1 cellular context compared by ENCODE assay signal in genomic region chr2:129400825-129401224, GRCh38.
TF ChIP-seq lines count a peak whose summit lies in the region.

No MANE protein-coding gene starts in this region.

TF ChIP-seq in Ishikawa, 13 proteins besides CTCF, POLR2A, EP300 and RAD21 (continued from another document):
- TF ChIP-seq, protein P1, sequence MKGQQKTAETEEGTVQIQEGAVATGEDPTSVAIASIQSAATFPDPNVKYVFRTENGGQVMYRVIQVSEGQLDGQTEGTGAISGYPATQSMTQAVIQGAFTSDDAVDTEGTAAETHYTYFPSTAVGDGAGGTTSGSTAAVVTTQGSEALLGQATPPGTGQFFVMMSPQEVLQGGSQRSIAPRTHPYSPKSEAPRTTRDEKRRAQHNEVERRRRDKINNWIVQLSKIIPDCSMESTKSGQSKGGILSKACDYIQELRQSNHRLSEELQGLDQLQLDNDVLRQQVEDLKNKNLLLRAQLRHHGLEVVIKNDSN (IDR thresholded peaks at IDR 0.05) = peak; percentile 85
TF ChIP-seq in Ishikawa: peak in this region for 1.
